ENCODE assay signal across 1 cellular context in the genomic region with DNA sequence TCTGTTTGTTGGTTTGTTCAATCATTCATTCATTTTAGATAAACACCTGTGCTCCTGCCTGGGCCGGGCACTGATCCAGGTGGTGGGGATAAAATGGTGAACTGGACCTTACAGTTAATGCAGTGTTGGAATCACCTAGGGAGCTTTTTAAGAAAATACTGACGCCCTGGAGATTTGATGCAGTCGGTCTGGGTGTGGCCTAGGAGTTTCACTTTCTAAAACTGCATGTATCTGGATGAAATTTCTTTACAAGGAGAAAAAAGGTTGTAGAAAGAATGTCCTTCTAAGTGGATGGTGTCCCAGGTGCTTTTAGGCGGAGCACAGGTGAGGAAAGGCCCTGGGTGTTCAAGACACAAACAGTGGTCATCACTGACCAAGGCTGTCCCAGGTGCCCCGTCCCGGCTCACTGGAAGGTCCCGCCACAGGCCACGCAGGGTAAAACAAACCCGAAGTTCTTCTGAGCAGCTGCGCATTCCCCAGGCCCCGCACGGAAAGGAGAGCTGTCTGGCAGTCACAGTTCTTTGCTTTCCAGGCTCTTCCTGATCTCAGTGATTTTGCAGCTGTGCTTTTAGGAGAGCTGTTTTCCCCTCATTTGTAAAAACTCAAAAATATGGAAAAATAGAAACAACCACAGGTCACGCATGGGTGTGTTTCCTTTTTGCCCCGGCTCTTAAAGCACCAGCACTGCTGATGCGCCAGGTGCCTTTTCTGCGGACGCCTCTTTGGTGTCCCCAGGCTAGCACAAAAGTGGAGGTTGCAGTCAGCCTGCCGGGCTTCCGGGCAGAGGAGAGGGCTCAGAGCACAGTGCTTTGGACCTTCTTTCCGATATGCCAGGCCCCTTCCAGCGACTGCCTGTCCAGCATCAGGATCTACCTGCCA.
TF ChIP-seq lines count a peak whose summit lies in the region.

No MANE protein-coding gene starts in this region.

TF ChIP-seq in IMR-90, 13 proteins besides CTCF, POLR2A, EP300 and RAD21:
- TF ChIP-seq, protein P1, sequence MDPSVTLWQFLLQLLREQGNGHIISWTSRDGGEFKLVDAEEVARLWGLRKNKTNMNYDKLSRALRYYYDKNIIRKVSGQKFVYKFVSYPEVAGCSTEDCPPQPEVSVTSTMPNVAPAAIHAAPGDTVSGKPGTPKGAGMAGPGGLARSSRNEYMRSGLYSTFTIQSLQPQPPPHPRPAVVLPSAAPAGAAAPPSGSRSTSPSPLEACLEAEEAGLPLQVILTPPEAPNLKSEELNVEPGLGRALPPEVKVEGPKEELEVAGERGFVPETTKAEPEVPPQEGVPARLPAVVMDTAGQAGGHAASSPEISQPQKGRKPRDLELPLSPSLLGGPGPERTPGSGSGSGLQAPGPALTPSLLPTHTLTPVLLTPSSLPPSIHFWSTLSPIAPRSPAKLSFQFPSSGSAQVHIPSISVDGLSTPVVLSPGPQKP (IDR thresholded peaks at IDR 0.05; ENCODE audit: borderline replicate concordance, low read depth, low read length), result no peak
- TF ChIP-seq BHLHE40 (IDR thresholded peaks at IDR 0.05; ENCODE audit: low read depth, low read length), result no peak
